ENCODE assay signal across 22 cellular contexts in genomic region chr4:39452860-39453587, GRCh38. TPM values are rescaled to one million over a fixed set of nuclear protein-coding genes. Genes with fewer than 3 reads are reported as not detected.
A peak's percentile ranks its signal among the peaks of the same experiment; 100 is the strongest.
DNase-seq lines count a peak whose midpoint lies in the region; FAIRE-seq and TF ChIP-seq lines count a peak whose summit lies in the region.
"Had no signal": no experiment of that assay in that cellular context is flagged by ENCODE, and none has a peak within 500 bp of the region (broad histone marks: within the 10 kb centered on the region; RNA-seq: fewer than 3 reads in every experiment).

No MANE protein-coding gene starts in this region.

- DNase-seq in activated naive CD4-positive, alpha-beta T cell treated with anti-CD3 and anti-CD28 coated beads for 36 hours, result no peak
- DNase-seq in activated naive CD4-positive, alpha-beta T cell treated with anti-CD3 and anti-CD28 coated beads, Interleukin-2, amount 10 ng/mL, durations not matched to agents 7 days and 5 days, result no peak
- no peak for DNase-seq in H9
- no peak for DNase-seq in astrocyte (ENCODE audit: low read depth)
- DNase-seq in small intestine, result peak; percentile 20
- DNase-seq in midbrain (lab: John Stamatoyannopoulos, UW), result no peak
- DNase-seq in NCI-H187 treated with DMSO at 0.1 percent for 48 hours (lab: John Stamatoyannopoulos, UW), result no peak
- DNase-seq in HT-29 (ENCODE audit: low spot score), result no peak
- DNase-seq: activated effector memory CD4-positive, alpha-beta T cell treated with Interleukin-2 at 50 U/mL for 16 hours; amygdala; C1 segment of cervical spinal cord; GDM1; head of caudate nucleus; KG1; left cardiac atrium; NCI-H146; NCI-H2171 treated with DMSO at 0.1 percent for 48 hours; ovary; right cardiac atrium; substantia nigra had no signal

- H2AK5ac ChIP-seq in H9 (ENCODE audit: insufficient read length, low read length), result no peak overlapping the region

- no peak overlapping the region for H4K91ac ChIP-seq in H9 (ENCODE audit: insufficient read length, low read depth, low read length)

- H3K79me1 ChIP-seq in H9 (ENCODE audit: insufficient read depth, low read depth, low read length, poor library complexity, severe bottlenecking), result peaks cover 6% of the 10 kb centered on the region

- H3K23me2 ChIP-seq in H9 (ENCODE audit: insufficient read length, low read depth, low read length, poor library complexity, severe bottlenecking), result no peaks in the 10 kb centered on the region

- CTCF ChIA-PET in activated naive CD4-positive, alpha-beta T cell treated with anti-CD3 and anti-CD28 coated beads for 36 hours (lab: Charles Lee), result no interaction called here
- CTCF ChIA-PET in activated naive CD4-positive, alpha-beta T cell treated with anti-CD3 and anti-CD28 coated beads, Interleukin-2, amount 10 ng/mL, durations not matched to agents 7 days and 5 days (lab: Charles Lee), result no interaction called here

- H3K4me2 ChIP-seq in H9 (ENCODE audit: insufficient read depth, insufficient read length, low read length) (no peak overlapping the region), astrocyte (ENCODE audit: low read length) (no peak overlapping the region)

- no peaks in the 10 kb centered on the region for H3K27me3 Mint-ChIP-seq in activated naive CD4-positive, alpha-beta T cell treated with anti-CD3 and anti-CD28 coated beads for 36 hours (ENCODE audit: low read depth)
- no peaks in the 10 kb centered on the region for H3K27me3 Mint-ChIP-seq in activated naive CD4-positive, alpha-beta T cell treated with anti-CD3 and anti-CD28 coated beads, Interleukin-2, amount 10 ng/mL, durations not matched to agents 7 days and 5 days
- H3K27me3 Mint-ChIP-seq in H9 (ENCODE audit: low read depth), result no peaks in the 10 kb centered on the region
- no peaks in the 10 kb centered on the region for H3K27me3 Mint-ChIP-seq in astrocyte (ENCODE audit: low read depth, unreplicated experiment)

- H3K27ac ChIP-seq in H9 (ENCODE audit: insufficient read length, low read depth, low read length) (peak overlapping the region; percentile 35), astrocyte (ENCODE audit: low read depth, low read length) (no peak overlapping the region), small intestine (ENCODE audit: low read depth in 1 of 2, low read length in 1 of 2) (no peak overlapping the region)
- H3K27ac ChIP-seq: ovary, RWPE1 had no signal

- H3K4ac ChIP-seq in H9 (ENCODE audit: low read depth, low read length), result no peak overlapping the region

- WGBS in H9 (ENCODE audit: extremely low coverage, insufficient read length, low lambda C conversion rate), result 100% methylated on average over 2 of the region's 11 CpGs
- 75 to 83% (median 81%) methylated on average over 11 of the region's 11 CpGs for WGBS in small intestine, 3 donors

- H4K5ac ChIP-seq in H9 (ENCODE audit: insufficient read length, low read depth, low read length), result no peak overlapping the region

- no peaks in the 10 kb centered on the region for H3K9me3 Mint-ChIP-seq in activated naive CD4-positive, alpha-beta T cell treated with anti-CD3 and anti-CD28 coated beads for 36 hours
- H3K9me3 Mint-ChIP-seq in activated naive CD4-positive, alpha-beta T cell treated with anti-CD3 and anti-CD28 coated beads, Interleukin-2, amount 10 ng/mL, durations not matched to agents 7 days and 5 days, result no peaks in the 10 kb centered on the region
- no peaks in the 10 kb centered on the region for H3K9me3 Mint-ChIP-seq in H9
- no peaks in the 10 kb centered on the region for H3K9me3 Mint-ChIP-seq in astrocyte (ENCODE audit: unreplicated experiment)

- no peak overlapping the region for H2BK12ac ChIP-seq in H9 (ENCODE audit: insufficient read length, low read depth, low read length)

- no peak overlapping the region for H4K8ac ChIP-seq in H9 (replicated peaks; ENCODE audit: insufficient read length, low read depth, low read length)

- H3K36me3 ChIP-seq in astrocyte (ENCODE audit: insufficient read depth, low read length) (peaks cover 62% of the 10 kb centered on the region), small intestine (ENCODE audit: control insufficient read depth in 2 of 2, insufficient read depth in 2 of 2, low read length in 2 of 2) (peaks cover 23 to 24% of the 10 kb centered on the region in 2 donors)

- H3K79me2 ChIP-seq in H9 (ENCODE audit: insufficient read depth, low read length) (peaks cover 10% of the 10 kb centered on the region), astrocyte (ENCODE audit: insufficient read depth, low read length) (peaks cover 52% of the 10 kb centered on the region)

- H2BK120ac ChIP-seq in H9 (ENCODE audit: low read depth, low read length, poor library complexity, severe bottlenecking), result no peak overlapping the region

- H2BK15ac ChIP-seq in H9 (ENCODE audit: low read depth, low read length), result no peak overlapping the region

- H3K9ac ChIP-seq in H9 (ENCODE audit: extremely low read depth, insufficient read length, low read length), result no peak overlapping the region
- no peak overlapping the region for H3K9ac ChIP-seq in astrocyte (ENCODE audit: low read length)

- intact Hi-C loops in activated naive CD4-positive, alpha-beta T cell treated with anti-CD3 and anti-CD28 coated beads for 36 hours (cut with micrococcal nuclease), result loop anchor here (10.0 kb wide), 1 partner anchor 688 kb away; no protein-coding TSS in a partner anchor

- H2BK20ac ChIP-seq in H9 (ENCODE audit: low read depth, low read length, poor library complexity, severe bottlenecking), result no peak overlapping the region

- H4K20me1 ChIP-seq in H9 (ENCODE audit: control insufficient read depth, insufficient read depth, insufficient read length), result no peaks in the 10 kb centered on the region
- peaks cover 91% of the 10 kb centered on the region for H4K20me1 ChIP-seq in astrocyte (ENCODE audit: insufficient read depth, low read length)

- no peaks in the 10 kb centered on the region for H3K9me3 ChIP-seq in H9 (ENCODE audit: control insufficient read depth, low read depth, low read length)
- no peaks in the 10 kb centered on the region for H3K9me3 ChIP-seq in astrocyte (ENCODE audit: insufficient read depth, low read depth, low read length)
- H3K9me3 ChIP-seq in small intestine (ENCODE audit: control insufficient read depth, low read depth), result no peaks in the 10 kb centered on the region
- H3K9me3 ChIP-seq: ovary had no signal

- H3K27me3 ChIP-seq in H9 (ENCODE audit: insufficient read depth, low read length) (no peaks in the 10 kb centered on the region), astrocyte (ENCODE audit: insufficient read depth, low read length) (no peaks in the 10 kb centered on the region), small intestine (ENCODE audit: control insufficient read depth in 2 of 2, insufficient read depth in 2 of 2, low read length in 2 of 2) (no peaks in the 10 kb centered on the region)
- H3K27me3 ChIP-seq: ovary had no signal

- H2AFZ ChIP-seq in H9 (ENCODE audit: low read length), result no peak overlapping the region
- H2AFZ ChIP-seq in astrocyte (ENCODE audit: low read depth, low read length), result no peak overlapping the region

- no peak overlapping the region for H3K14ac ChIP-seq in H9 (ENCODE audit: insufficient read depth, low read length)

- no peak for TF ChIP-seq CTCF in H9 (conservative IDR thresholded peaks at IDR 0.05)
- no peak for TF ChIP-seq CTCF in astrocyte (IDR thresholded peaks at IDR 0.05; ENCODE audit: insufficient read depth, low read depth, low read length)

- no peak overlapping the region for H2BK5ac ChIP-seq in H9 (ENCODE audit: insufficient read length, low read length)

- H3K4me1 ChIP-seq in H9 (ENCODE audit: insufficient read depth, low read length) (peaks cover 2% of the 10 kb centered on the region; the same call in 1 of the 2 replicates), astrocyte (ENCODE audit: insufficient read depth, low read length) (peaks cover 16% of the 10 kb centered on the region), small intestine (ENCODE audit: control insufficient read depth in 2 of 2, insufficient read depth in 1 of 2, low read depth in 1 of 2, low read length in 1 of 2) (peaks cover 2 to 7% of the 10 kb centered on the region in 2 donors)

- peaks cover 57% of the 10 kb centered on the region for H3K4me1 Mint-ChIP-seq in activated naive CD4-positive, alpha-beta T cell treated with anti-CD3 and anti-CD28 coated beads for 36 hours (ENCODE audit: low read depth)
- peaks cover 39% of the 10 kb centered on the region for H3K4me1 Mint-ChIP-seq in activated naive CD4-positive, alpha-beta T cell treated with anti-CD3 and anti-CD28 coated beads, Interleukin-2, amount 10 ng/mL, durations not matched to agents 7 days and 5 days
- peaks cover 14 to 17% of the 10 kb centered on the region in 2 experiments for H3K4me1 Mint-ChIP-seq in H9
- H3K4me1 Mint-ChIP-seq in astrocyte (ENCODE audit: low read depth, unreplicated experiment), result peaks cover 29% of the 10 kb centered on the region

- no peak overlapping the region for H3K4me3 Mint-ChIP-seq in activated naive CD4-positive, alpha-beta T cell treated with anti-CD3 and anti-CD28 coated beads for 36 hours
- H3K4me3 Mint-ChIP-seq in activated naive CD4-positive, alpha-beta T cell treated with anti-CD3 and anti-CD28 coated beads, Interleukin-2, amount 10 ng/mL, durations not matched to agents 7 days and 5 days, result no peak overlapping the region
- no peak overlapping the region; a peak in 1 of 5 replicates for H3K4me3 Mint-ChIP-seq in H9
- H3K4me3 Mint-ChIP-seq in astrocyte (ENCODE audit: unreplicated experiment), result peak overlapping the region; percentile 17

- H3K18ac ChIP-seq in H9 (ENCODE audit: insufficient read length, low read depth, low read length), result no peak overlapping the region

- no peak overlapping the region for H3K4me3 ChIP-seq in astrocyte (ENCODE audit: insufficient read depth, low read depth, low read length)
- H3K4me3 ChIP-seq in small intestine (ENCODE audit: low read depth in 1 of 2, low read length in 2 of 2), result no peak overlapping the region
- H3K4me3 ChIP-seq: ovary had no signal

- no peak overlapping the region for H3T11ph ChIP-seq in H9 (ENCODE audit: low read length)

- no peak overlapping the region for H3K56ac ChIP-seq in H9 (ENCODE audit: insufficient read length, low read depth, low read length)

- H3K36me3 Mint-ChIP-seq in activated naive CD4-positive, alpha-beta T cell treated with anti-CD3 and anti-CD28 coated beads for 36 hours (ENCODE audit: low read depth), result peaks cover 73% of the 10 kb centered on the region
- H3K36me3 Mint-ChIP-seq in activated naive CD4-positive, alpha-beta T cell treated with anti-CD3 and anti-CD28 coated beads, Interleukin-2, amount 10 ng/mL, durations not matched to agents 7 days and 5 days, result peaks cover 73% of the 10 kb centered on the region
- peaks cover 54 to 82% (median 69%) of the 10 kb centered on the region in 3 experiments for H3K36me3 Mint-ChIP-seq in H9 (ENCODE audit: insufficient read depth in 1 of 3, low read depth in 3 of 3)
- peaks cover 34% of the 10 kb centered on the region for H3K36me3 Mint-ChIP-seq in astrocyte (ENCODE audit: low read depth, unreplicated experiment)

- no peak for FAIRE-seq in astrocyte (lab: Jason Lieb, UNC)
- FAIRE-seq in small intestine (lab: Jason Lieb, UNC), result no peak
- FAIRE-seq: endometrium had no signal

- H3K23ac ChIP-seq in H9 (ENCODE audit: insufficient read length, low read depth, low read length), result no peak overlapping the region

- peak overlapping the region; percentile 47 for H3K27ac Mint-ChIP-seq in activated naive CD4-positive, alpha-beta T cell treated with anti-CD3 and anti-CD28 coated beads for 36 hours
- H3K27ac Mint-ChIP-seq in activated naive CD4-positive, alpha-beta T cell treated with anti-CD3 and anti-CD28 coated beads, Interleukin-2, amount 10 ng/mL, durations not matched to agents 7 days and 5 days, result no peak overlapping the region
- H3K27ac Mint-ChIP-seq in H9 (peak overlapping the region in 2 of 3 experiments; percentile 62 to 79; a peak in 3 of 7 replicates), astrocyte (ENCODE audit: unreplicated experiment) (peak overlapping the region; percentile 1)

RNA-seq across cellular contexts. Expression of gene RPL9, which starts 5.7 kb away (rescaled TPM):
- total RNA-seq in activated naive CD4-positive, alpha-beta T cell treated with anti-CD3 and anti-CD28 coated beads for 36 hours, result 1,000 to 10,000 TPM; 2,383 to 2,428 TPM
- total RNA-seq in H9 (2021) (1,871 and 1,888 TPM in 2 replicates), astrocyte (963 and 1,047 TPM in 2 replicates)
- polyA plus RNA-seq in small intestine, result 1,000 to 10,000 TPM; 1,916 to 2,952 (median 2,399) TPM
- total RNA-seq in HT-29 (2014; rRNA removed; shearing (Covaris generic)), result 1,285 and 1,602 TPM in 2 replicates

RNA-seq across cellular contexts. Expression of gene LIAS, which starts 5.8 kb away (rescaled TPM):
- total RNA-seq in activated naive CD4-positive, alpha-beta T cell treated with anti-CD3 and anti-CD28 coated beads for 36 hours, result 10 to 100 TPM; 30.9 to 31.7 TPM
- 18.5 and 19.9 TPM in 2 replicates for total RNA-seq in H9 (2021)
- 9.6 and 11.0 TPM in 2 replicates for total RNA-seq in astrocyte
- 10 to 100 TPM; 14.9 to 25.5 (median 19.8) TPM for polyA plus RNA-seq in small intestine
- 4.9 and 5.5 TPM in 2 replicates for total RNA-seq in HT-29 (2014; rRNA removed; shearing (Covaris generic))

RNA-seq across cellular contexts. Expression of gene KLB, which starts 46.3 kb away (rescaled TPM):
- total RNA-seq in activated naive CD4-positive, alpha-beta T cell treated with anti-CD3 and anti-CD28 coated beads for 36 hours, result not detected
- total RNA-seq in H9 (2021), result 0.07 TPM in 2 replicates
- not detected in 2 replicates for total RNA-seq in astrocyte
- polyA plus RNA-seq in small intestine, result under 1 TPM; 0.36 to 0.89 (median 0.54) TPM
- 0.23 and 0.26 TPM in 2 replicates for total RNA-seq in HT-29 (2014; rRNA removed; shearing (Covaris generic))
